Comparison of ENCODE assay signal across 1 cellular context in genomic region chr19:6709549-6709948, GRCh38.
TF ChIP-seq lines count a peak whose summit lies in the region.

No MANE protein-coding gene starts in this region.

TF ChIP-seq in WTC11, 78 proteins besides CTCF, POLR2A, EP300 and RAD21:
- no peak for TF ChIP-seq CREM (CRISPR knock-in tag; IDR thresholded peaks at IDR 0.05)
- no peak for TF ChIP-seq JAZF1 (CRISPR knock-in tag; IDR thresholded peaks at IDR 0.05)
- no peak for TF ChIP-seq ZNF317 (CRISPR knock-in tag; IDR thresholded peaks at IDR 0.05; ENCODE audit: borderline replicate concordance, low read depth)
- TF ChIP-seq ZNF263 (CRISPR knock-in tag; IDR thresholded peaks at IDR 0.05; ENCODE audit: low read depth): no peak
- no peak for TF ChIP-seq ZNF232 (CRISPR knock-in tag; IDR thresholded peaks at IDR 0.05)
- TF ChIP-seq ATF3 (CRISPR knock-in tag; conservative IDR thresholded peaks at IDR 0.05): no peak
TF ChIP-seq in WTC11: peak in this region for 0.
